In genomic region chr3:52069891-52070290, GRCh38 we compare ENCODE assay signal across 20 cellular contexts. TPM values are rescaled to one million over a fixed set of nuclear protein-coding genes. Genes with fewer than 3 reads are reported as not detected.
DNase-seq lines count a peak whose midpoint lies in the region; ATAC-seq, FAIRE-seq and TF ChIP-seq lines count a peak whose summit lies in the region.
"Had no signal": no experiment of that assay in that cellular context is flagged by ENCODE, and none has a peak within 500 bp of the region (broad histone marks: within the 10 kb centered on the region; RNA-seq: fewer than 3 reads in every experiment).

No MANE protein-coding gene starts in this region.

- no peaks in the 10 kb centered on the region for H3K9me3 ChIP-seq in left ventricle myocardium inferior (replicated peaks)
- no peaks in the 10 kb centered on the region for H3K9me3 ChIP-seq in upper lobe of right lung
- H3K9me3 ChIP-seq: A549, adrenal gland had no signal

- no peak for TF ChIP-seq CTCF in left ventricle myocardium inferior (IDR thresholded peaks at IDR 0.05; ENCODE audit: borderline replicate concordance)
- no peak for TF ChIP-seq CTCF in dorsolateral prefrontal cortex (IDR thresholded peaks at IDR 0.05 in 54 of 56, conservative IDR thresholded peaks at IDR 0.05 in 2 of 56; ENCODE audit: low read depth in 1 of 56, partially characterized antibody in 56 of 56)
- TF ChIP-seq CTCF in osteocyte (IDR thresholded peaks at IDR 0.05) = no peak
- TF ChIP-seq CTCF in upper lobe of right lung (IDR thresholded peaks at IDR 0.05) = no peak

- H3K4me3 Mint-ChIP-seq in osteocyte (ENCODE audit: unreplicated experiment) = no peak overlapping the region
- H3K4me3 Mint-ChIP-seq: HFFc6 had no signal

- H3K4me1 Mint-ChIP-seq in osteocyte (ENCODE audit: unreplicated experiment) = peaks cover 50% of the 10 kb centered on the region

- H3K27me3 Mint-ChIP-seq in osteocyte (ENCODE audit: unreplicated experiment) = no peaks in the 10 kb centered on the region

- TF ChIP-seq POLR2A in erythroblast (IDR thresholded peaks at IDR 0.05; ENCODE audit: low read length) = no peak

- intact Hi-C loops in left ventricle myocardium inferior (cut with micrococcal nuclease) = no loop called here
- intact Hi-C loops in Right ventricle myocardium superior (cut with DNase I) = loop anchor here (5.0 kb wide), 1 partner anchor 37 kb away; no protein-coding TSS in a partner anchor
- intact Hi-C loops in dorsolateral prefrontal cortex (cut with DNase I) = no loop called here
- intact Hi-C loops in upper lobe of right lung (cut with DNase I) = no loop called here

- H3K27me3 ChIP-seq in left ventricle myocardium inferior (ENCODE audit: low read depth) (no peaks in the 10 kb centered on the region), dorsolateral prefrontal cortex (no peaks in the 10 kb centered on the region), upper lobe of right lung (no peaks in the 10 kb centered on the region)
- H3K27me3 ChIP-seq: adrenal gland had no signal

- peak overlapping the region; percentile 14 for H3K27ac Mint-ChIP-seq in osteocyte (ENCODE audit: unreplicated experiment)
- H3K27ac Mint-ChIP-seq: HFFc6 had no signal

- no peaks in the 10 kb centered on the region for H3K36me3 ChIP-seq in left ventricle myocardium inferior
- H3K36me3 ChIP-seq in upper lobe of right lung = no peaks in the 10 kb centered on the region
- H3K36me3 ChIP-seq: adrenal gland had no signal

- ATAC-seq in Right ventricle myocardium superior (ENCODE audit: poor library complexity) (no peak), upper lobe of right lung (no peak)
- ATAC-seq: A549 had no signal

- peaks cover 49% of the 10 kb centered on the region for H3K4me1 ChIP-seq in left ventricle myocardium inferior
- peaks cover 28% of the 10 kb centered on the region for H3K4me1 ChIP-seq in upper lobe of right lung
- H3K4me1 ChIP-seq: A549 had no signal

- DNase-seq in left ventricle myocardium inferior = no peak
- DNase-seq in Right ventricle myocardium superior = no peak
- peak in 1 of 10 donors; percentile 50 for DNase-seq in dorsolateral prefrontal cortex
- no peak for DNase-seq in osteocyte (ENCODE audit: extremely low spot score, unreplicated experiment)
- no peak for DNase-seq in upper lobe of right lung
- no peak for DNase-seq in RCC 7860 (ENCODE audit: low spot score)
- no peak for DNase-seq in OCI-M1 (lab: John Stamatoyannopoulos, UW)
- DNase-seq in erythroblast (lab: John Stamatoyannopoulos, UW) = no peak
- DNase-seq: adrenal gland, cerebellar nuclear complex, GDM1, HFFc6, NCI-H1930, NCI-H524, SHP77 treated with DMSO at 0.1 percent for 48 hours, T-helper 9 cell had no signal

- FAIRE-seq in RCC 7860 (lab: Jason Lieb, UNC) = no peak
- FAIRE-seq: A549, endometrium had no signal

- H3K27ac ChIP-seq in left ventricle myocardium inferior (replicated peaks) = peak overlapping the region; percentile 89
- H3K27ac ChIP-seq in dorsolateral prefrontal cortex = peak overlapping the region in 34 of 59 donors; percentile 6 to 87 (median 70)
- peak overlapping the region; percentile 75 for H3K27ac ChIP-seq in upper lobe of right lung
- H3K27ac ChIP-seq: A549, C4-2B, KMS-11 had no signal

- no peaks in the 10 kb centered on the region for H3K9me3 Mint-ChIP-seq in osteocyte (ENCODE audit: unreplicated experiment)
- H3K9me3 Mint-ChIP-seq: HFFc6 had no signal

- H3K4me3 ChIP-seq in left ventricle myocardium inferior = no peak overlapping the region
- no peak overlapping the region for H3K4me3 ChIP-seq in dorsolateral prefrontal cortex
- H3K4me3 ChIP-seq in upper lobe of right lung = no peak overlapping the region
- H3K4me3 ChIP-seq: A549, adrenal gland had no signal

- H3K36me3 Mint-ChIP-seq in osteocyte (ENCODE audit: unreplicated experiment) = no peaks in the 10 kb centered on the region

RNA-seq across cellular contexts. Expression of gene DUSP7, which starts 13.5 kb away (rescaled TPM):
- total RNA-seq in left ventricle myocardium inferior (23.1 TPM), Right ventricle myocardium superior (23.2 TPM), dorsolateral prefrontal cortex (10 to 100 TPM; 29.0 to 90.9 (median 44.8) TPM), osteocyte (19.4 and 21.2 TPM in 2 replicates), upper lobe of right lung (40.7 TPM)
